Comparison of ENCODE assay signal across 33 cellular contexts in genomic region chr9:23559522-23559921, GRCh38.
DNase-seq lines count a peak whose midpoint lies in the region; ATAC-seq, FAIRE-seq and TF ChIP-seq lines count a peak whose summit lies in the region.
"Had no signal": no experiment of that assay in that cellular context is flagged by ENCODE, and none has a peak within 500 bp of the region (broad histone marks: within the 10 kb centered on the region; RNA-seq: fewer than 3 reads in every experiment).

No MANE protein-coding gene starts in this region.

- H3K4me3 ChIP-seq in HepG2 (replicated peaks in 1 of 3; ENCODE audit: insufficient read depth in 1 of 3, low read depth in 2 of 3, low read length in 3 of 3) (no peak overlapping the region), right lobe of liver (no peak overlapping the region), HEK293 (ENCODE audit: low read depth, low read length) (no peak overlapping the region), GM12878 (no peak overlapping the region)
- H3K4me3 ChIP-seq: A549; BLaER1; BLaER1 treated with 17β-estradiol and CSF1 and Interleukin-3, amounts not matched to agents 10 nM and 100 nM had no signal

- H3K36me3 ChIP-seq in HepG2 (replicated peaks in 1 of 2; ENCODE audit: control insufficient read depth in 1 of 2, insufficient read depth in 2 of 2, low read length in 2 of 2), result no peaks in the 10 kb centered on the region
- no peaks in the 10 kb centered on the region for H3K36me3 ChIP-seq in right lobe of liver
- H3K36me3 ChIP-seq in HEK293 (ENCODE audit: control insufficient read depth in 2 of 2, insufficient read depth in 1 of 2, low read length in 2 of 2), result no peaks in the 10 kb centered on the region
- H3K36me3 ChIP-seq in GM12878 (ENCODE audit: control insufficient read depth in 2 of 2, insufficient read depth in 2 of 2, low read length in 1 of 2), result no peaks in the 10 kb centered on the region
- H3K36me3 ChIP-seq: BE2C; BLaER1; BLaER1 treated with 17β-estradiol and CSF1 and Interleukin-3, amounts not matched to agents 10 nM and 100 nM had no signal

- FAIRE-seq in HepG2 (lab: Jason Lieb, UNC) (no peak), GM12878 (lab: Jason Lieb, UNC) (no peak)
- FAIRE-seq: A204.1, A549, D721Med had no signal

- POLR2A ChIA-PET in HepG2 (lab: Yijun Ruan, JAX) (no interaction called here), HEK293 (lab: Yijun Ruan, JAX) (no interaction called here), GM12878 (lab: Charles Lee) (no interaction called here)

- H3K4me1 ChIP-seq in HepG2 (ENCODE audit: insufficient read depth, low read length), result no peaks in the 10 kb centered on the region
- no peaks in the 10 kb centered on the region for H3K4me1 ChIP-seq in right lobe of liver
- H3K4me1 ChIP-seq in HEK293 (ENCODE audit: control insufficient read depth, insufficient read depth, low read length), result no peaks in the 10 kb centered on the region
- no peaks in the 10 kb centered on the region for H3K4me1 ChIP-seq in GM12878 (ENCODE audit: control insufficient read depth, insufficient read depth, low read length)
- H3K4me1 ChIP-seq: A549; BE2C; BLaER1; BLaER1 treated with 17β-estradiol and CSF1 and Interleukin-3, amounts not matched to agents 10 nM and 100 nM; Caco-2 had no signal

- no peak for TF ChIP-seq CTCF in HepG2 (CRISPR knock-in tag; IDR thresholded peaks at IDR 0.05)
- no peak for TF ChIP-seq CTCF in right lobe of liver (IDR thresholded peaks at IDR 0.05)
- no peak for TF ChIP-seq CTCF in HEK293 (tag by site-specific recombination; IDR thresholded peaks at IDR 0.05)
- no peak for TF ChIP-seq CTCF in GM12878 (IDR thresholded peaks at IDR 0.05 in 2 of 3, conservative IDR thresholded peaks at IDR 0.05 in 1 of 3; ENCODE audit: control insufficient read depth in 2 of 3, extremely low read depth in 1 of 3, insufficient read depth in 1 of 3, low read depth in 3 of 3, low read length in 3 of 3)

- DNase-seq in HepG2 (ENCODE audit: low spot score) (no peak), right lobe of liver (no peak), GM12878 (ENCODE audit: low read depth, low spot score) (no peak), SIG-M5 treated with dmso at 0.1 percent for 504 hours (lab: John Stamatoyannopoulos, UW; ENCODE audit: unreplicated experiment) (no peak)
- DNase-seq: 8988T; ACHN; AML-193; BE2C; C1 segment of cervical spinal cord; Caco-2; Calu3; CD4-positive, alpha-beta memory T cell; CD4-positive, alpha-beta T cell; CD4-positive, CD25-positive, alpha-beta regulatory T cell; CD8-positive, alpha-beta memory T cell; CD8-positive, alpha-beta T cell; COR-L47; DMS 273 treated with DMSO at 0.1 percent for 48 hours; DMS153; DMS53; DMS79; DMS79 treated with DMSO at 0.1 percent for 48 hours; DND-41; EL had no signal

- no peaks in the 10 kb centered on the region for H3K79me2 ChIP-seq in HepG2 (ENCODE audit: insufficient read depth, low read length)
- H3K79me2 ChIP-seq in GM12878 (ENCODE audit: control insufficient read depth, insufficient read depth, low read length), result no peaks in the 10 kb centered on the region

- no peak for TF ChIP-seq POLR2A in HepG2 (IDR thresholded peaks at IDR 0.05; ENCODE audit: insufficient read depth in 1 of 2, low read depth in 2 of 2, low read length in 2 of 2)
- no peak for TF ChIP-seq POLR2A in right lobe of liver (IDR thresholded peaks at IDR 0.05)
- no peak for TF ChIP-seq POLR2A in GM12878 (IDR thresholded peaks at IDR 0.05; ENCODE audit: low read depth, low read length)

- under 1% methylated on average over 4 of the region's 4 CpGs for WGBS in HepG2 (ENCODE audit: low lambda C conversion rate)
- 74% methylated on average over 4 of the region's 4 CpGs for WGBS in right lobe of liver (ENCODE audit: insufficient coverage, low coverage, low lambda C conversion rate, missing lambda C conversion rate)
- 10% methylated on average over 4 of the region's 4 CpGs for WGBS in GM12878 (ENCODE audit: insufficient coverage, insufficient replicate concordance, low lambda C conversion rate, missing lambda C conversion rate)

- H2AFZ ChIP-seq in HepG2 (ENCODE audit: low read length) (no peak overlapping the region), GM12878 (ENCODE audit: control insufficient read depth, low read depth, low read length) (no peak overlapping the region)

- no peak for TF ChIP-seq RAD21 in HepG2 (CRISPR knock-in tag; IDR thresholded peaks at IDR 0.05)
- TF ChIP-seq RAD21 in GM12878 (IDR thresholded peaks at IDR 0.05; ENCODE audit: insufficient read depth, low read depth, low read length), result no peak

- RAD21 ChIA-PET in GM12878 (lab: Charles Lee; ENCODE audit: unreplicated experiment), result no interaction called here

- H3K27ac ChIP-seq in HepG2 (ENCODE audit: extremely low read length, insufficient read depth, low read length) (no peak overlapping the region), right lobe of liver (no peak overlapping the region), HEK293 (ENCODE audit: extremely low read depth, low read depth, low read length) (no peak overlapping the region), GM12878 (ENCODE audit: control insufficient read depth, insufficient read depth) (no peak overlapping the region)
- H3K27ac ChIP-seq: 22Rv1; A549; BLaER1; BLaER1 treated with 17β-estradiol and CSF1 and Interleukin-3, amounts not matched to agents 10 nM and 100 nM; C4-2B had no signal

- intact Hi-C loops in HepG2 (cut with micrococcal nuclease; ENCODE audit: unreplicated experiment), result no loop called here
- intact Hi-C loops in right lobe of liver (cut with DNase I), result no loop called here
- intact Hi-C loops in GM12878 (cut with micrococcal nuclease; ENCODE audit: unreplicated experiment), result no loop called here

- no peak for ATAC-seq in HepG2
- no peak for ATAC-seq in right lobe of liver
- ATAC-seq in GM12878, result no peak
- no peak for ATAC-seq in activated CD4-positive, CD25-positive, alpha-beta regulatory T cell treated with anti-CD3 and anti-CD28 coated beads, Interleukin-2, amount 50 U/mL, for 24 hours
- ATAC-seq: A549; CD8-positive, alpha-beta T cell had no signal

- SMC1A ChIA-PET in GM12878 (lab: Charles Lee; ENCODE audit: uncharacterized antibody, unreplicated experiment), result no interaction called here

- CTCF ChIA-PET in HepG2 (lab: Yijun Ruan, JAX; ENCODE audit: low intra/inter-chr PET ratio, low total read pairs) (no interaction called here), HEK293 (lab: Yijun Ruan, JAX) (no interaction called here), GM12878 (lab: Yijun Ruan, JAX) (no interaction called here)

- H4K20me1 ChIP-seq in HepG2 (ENCODE audit: insufficient read depth, low read length) (no peaks in the 10 kb centered on the region), GM12878 (ENCODE audit: control insufficient read depth, insufficient read depth) (no peaks in the 10 kb centered on the region)
- H4K20me1 ChIP-seq: BLaER1; BLaER1 treated with 17β-estradiol and CSF1 and Interleukin-3, amounts not matched to agents 10 nM and 100 nM had no signal

- H3K9me3 ChIP-seq in HepG2 (ENCODE audit: low read length) (peaks cover 23% of the 10 kb centered on the region), right lobe of liver (no peaks in the 10 kb centered on the region), HEK293 (ENCODE audit: control insufficient read depth, insufficient read depth, low read depth, low read length) (no peaks in the 10 kb centered on the region), GM12878 (replicated peaks; ENCODE audit: control insufficient read depth, insufficient read depth, low read length) (no peaks in the 10 kb centered on the region)
- H3K9me3 ChIP-seq: A549, BE2C, BLaER1, Caco-2 had no signal

- H3K27me3 ChIP-seq in HepG2 (ENCODE audit: control insufficient read depth in 1 of 2, insufficient read depth in 2 of 2, low read length in 2 of 2), result no peaks in the 10 kb centered on the region
- no peaks in the 10 kb centered on the region for H3K27me3 ChIP-seq in right lobe of liver
- no peaks in the 10 kb centered on the region for H3K27me3 ChIP-seq in GM12878 (replicated peaks in 1 of 2; ENCODE audit: control insufficient read depth in 2 of 2, insufficient read depth in 2 of 2, low read length in 1 of 2)
- H3K27me3 ChIP-seq: BE2C; BLaER1; BLaER1 treated with 17β-estradiol and CSF1 and Interleukin-3, amounts not matched to agents 10 nM and 100 nM had no signal

- H3K4me2 ChIP-seq in HepG2 (ENCODE audit: low read depth, low read length) (no peak overlapping the region), GM12878 (ENCODE audit: control insufficient read depth, insufficient read depth) (no peak overlapping the region)
- H3K4me2 ChIP-seq: A549; BLaER1; BLaER1 treated with 17β-estradiol and CSF1 and Interleukin-3, amounts not matched to agents 10 nM and 100 nM had no signal

- H3K9ac ChIP-seq in HepG2 (ENCODE audit: insufficient read depth, low read depth, low read length) (no peak overlapping the region), GM12878 (ENCODE audit: control insufficient read depth, insufficient read depth, low read length) (no peak overlapping the region)
- H3K9ac ChIP-seq: BLaER1; BLaER1 treated with 17β-estradiol and CSF1 and Interleukin-3, amounts not matched to agents 10 nM and 100 nM had no signal

- no peak for TF ChIP-seq EP300 in HepG2 (IDR thresholded peaks at IDR 0.05; ENCODE audit: low read depth in 2 of 2, low read length in 2 of 2)
- no peak for TF ChIP-seq EP300 in HepG2 (CRISPR knock-in tag; IDR thresholded peaks at IDR 0.05; ENCODE audit: borderline replicate concordance)
- TF ChIP-seq EP300 in GM12878 (IDR thresholded peaks at IDR 0.05; ENCODE audit: borderline replicate concordance in 1 of 2, control insufficient read depth in 1 of 2, low read depth in 2 of 2, low read length in 2 of 2), result no peak

- in situ Hi-C loops in HepG2 (cut with HindIII; ENCODE audit: extremely low pct_ligation_motif_present, low pct_unique_long_range_greater_than_20kb), result no loop called here
- in situ Hi-C loops in GM12878 (cut with MboI), result no loop called here

- BruUV-seq in HepG2 (replicated peaks; lab: Mats Ljungman, UMichigan) (no TSS peak), GM12878 (replicated peaks; lab: Mats Ljungman, UMichigan) (no TSS peak)

TF ChIP-seq in HepG2, 621 proteins besides CTCF, POLR2A, EP300 and RAD21:
- TF ChIP-seq CREB1 (IDR thresholded peaks at IDR 0.05), result peak; percentile 95
- no peak for TF ChIP-seq CREB1 (CRISPR knock-in tag; IDR thresholded peaks at IDR 0.05)
- TF ChIP-seq ATF7 (IDR thresholded peaks at IDR 0.05), result peak; percentile 98
- no peak for TF ChIP-seq ATF7 (CRISPR knock-in tag; IDR thresholded peaks at IDR 0.05)
- TF ChIP-seq ASH2L (IDR thresholded peaks at IDR 0.05; ENCODE audit: insufficient read length, low read depth, low read length), result no peak

TF ChIP-seq in HEK293, 187 proteins besides CTCF, POLR2A, EP300 and RAD21 (continues in another document):
- no peak for TF ChIP-seq ZNF223 (tag by site-specific recombination; IDR thresholded peaks at IDR 0.05)

TF ChIP-seq in GM12878, 131 proteins besides CTCF, POLR2A, EP300 and RAD21:
- 0 out of 2 replicates have a peak, but pooled peaks have one; percentile 42 for TF ChIP-seq ATF7 (IDR thresholded peaks at IDR 0.05; ENCODE audit: low read depth)
- no peak for TF ChIP-seq CBX3 (IDR thresholded peaks at IDR 0.05; ENCODE audit: borderline replicate concordance, low read depth)

Comparison
In these comparisons a context has a peak if more than half of its experiments do, and no peak if none do; other contexts are left out.
1. Of the 63 proteins assayed by ChIP-seq in both HepG2 and HEK293: peak only in HepG2: none; only in HEK293: ATF2; in both: none; in neither: 62.